15 cellular contexts compared by ENCODE assay signal in the genomic region with DNA sequence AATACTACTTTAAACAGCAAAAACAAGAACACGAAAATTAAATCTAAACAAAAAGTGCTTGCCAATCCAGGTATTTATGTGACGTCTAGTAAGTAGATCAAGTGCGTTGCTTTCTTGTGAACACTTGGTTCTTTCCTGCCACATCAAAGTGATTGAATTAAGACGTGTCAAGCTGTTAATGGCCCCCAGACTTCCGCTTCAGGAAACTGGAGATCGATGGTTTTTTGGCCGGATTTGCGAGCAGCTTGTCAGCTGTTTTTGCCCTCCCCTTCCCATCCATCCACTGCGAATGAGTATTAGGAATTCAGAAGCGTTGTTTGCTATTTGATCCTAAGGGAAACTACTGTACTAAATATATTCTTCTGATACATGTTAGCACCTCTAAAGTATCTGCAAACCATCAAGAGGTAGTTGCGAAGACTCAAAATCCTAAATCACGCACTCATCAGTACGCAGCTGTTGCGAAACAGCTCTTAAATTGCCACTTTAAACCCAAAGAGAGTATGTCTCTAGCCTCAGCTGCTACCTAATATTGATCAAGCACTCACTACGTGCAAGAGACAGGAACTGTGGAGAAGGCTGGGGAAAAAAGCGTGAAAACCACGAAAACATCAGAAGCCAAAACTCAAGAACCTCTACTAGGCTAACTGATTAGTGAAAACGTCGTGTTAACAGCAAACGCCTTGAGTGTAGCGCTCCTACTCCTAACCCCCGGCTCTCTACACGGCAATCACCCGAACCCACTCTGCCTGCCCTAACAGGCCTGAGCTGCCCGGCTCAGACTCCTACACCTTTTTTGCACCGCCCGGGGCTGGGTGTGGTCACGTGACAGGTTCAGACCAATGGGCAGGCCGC. TPM values are rescaled to one million over a fixed set of nuclear protein-coding genes. Genes with fewer than 3 reads are reported as not detected.
A peak's percentile ranks its signal among the peaks of the same experiment; 100 is the strongest.
DNase-seq lines count a peak whose midpoint lies in the region; ATAC-seq, FAIRE-seq and TF ChIP-seq lines count a peak whose summit lies in the region.
"Had no signal": no experiment of that assay in that cellular context is flagged by ENCODE, and none has a peak within 500 bp of the region (broad histone marks: within the 10 kb centered on the region; RNA-seq: fewer than 3 reads in every experiment).

No MANE protein-coding gene starts in this region.

- POLR2A ChIA-PET in K562 (lab: Yijun Ruan, JAX) (interaction anchor here (0.6 to 0.8 kb wide), 2 partner anchors 17 to 20 kb away, joined by 3 to 4 read pairs; no protein-coding TSS in a partner anchor), PC-3 (lab: Charles Lee; ENCODE audit: unreplicated experiment) (no interaction called here)

- H3K4me1 ChIP-seq in K562 (replicated peaks in 1 of 2; ENCODE audit: control insufficient read depth in 2 of 2, insufficient read depth in 2 of 2, low read length in 2 of 2) (peaks cover 0 to 5% of the 10 kb centered on the region in 2 experiments; a peak in 1 of 5 replicates), ovary (ENCODE audit: insufficient read depth) (no peaks in the 10 kb centered on the region), PC-3 (ENCODE audit: insufficient read depth, low read length) (no peaks in the 10 kb centered on the region)
- H3K4me1 ChIP-seq: thyroid gland had no signal

- WGBS in K562 (ENCODE audit: insufficient coverage, low coverage, missing lambda C conversion rate), result 50% methylated on average over 28 of the region's 29 CpGs
- 83 to 84% (median 84%) methylated on average over 29 of the region's 29 CpGs for WGBS in ovary, 3 donors

- in situ Hi-C loops in K562 (cut with MboI), result loop anchor here (25.0 kb wide), 1 partner anchor 786 kb away; no protein-coding TSS in a partner anchor

- H4K20me1 ChIP-seq in K562 (replicated peaks; ENCODE audit: control insufficient read depth, insufficient read depth, low read length) (no peaks in the 10 kb centered on the region), PC-3 (ENCODE audit: low read length) (no peaks in the 10 kb centered on the region)

- H3K27me3 ChIP-seq in K562 (ENCODE audit: control insufficient read depth in 2 of 2, insufficient read depth in 2 of 2, low read length in 2 of 2) (0 out of 5 replicates have a peak, but pooled peaks cover 0 to 4% of the 10 kb centered on the region in 2 experiments), ovary (no peaks in the 10 kb centered on the region), PC-3 (ENCODE audit: low read length) (no peaks in the 10 kb centered on the region)
- H3K27me3 ChIP-seq: thyroid gland had no signal

- H3K4me1 Mint-ChIP-seq in activated naive CD4-positive, alpha-beta T cell treated with anti-CD3 and anti-CD28 coated beads for 36 hours (ENCODE audit: low read depth), result peaks cover 13% of the 10 kb centered on the region
- H3K4me1 Mint-ChIP-seq in stimulated activated effector memory CD8-positive, alpha-beta T cell treated with anti-CD3 and anti-CD28 coated beads, Interleukin-12 subunit alpha, Interleukin-12 subunit beta, amount 100 ng/mL, for 72 hours, result peaks cover 24% of the 10 kb centered on the region
- H3K4me1 Mint-ChIP-seq: nephron had no signal

- peak overlapping the region; percentile 25 for H3K4me3 Mint-ChIP-seq in activated naive CD4-positive, alpha-beta T cell treated with anti-CD3 and anti-CD28 coated beads for 36 hours
- H3K4me3 Mint-ChIP-seq in stimulated activated effector memory CD8-positive, alpha-beta T cell treated with anti-CD3 and anti-CD28 coated beads, Interleukin-12 subunit alpha, Interleukin-12 subunit beta, amount 100 ng/mL, for 72 hours, result peak overlapping the region; percentile 58
- H3K4me3 Mint-ChIP-seq: nephron had no signal

- H3K27ac ChIP-seq in K562 (ENCODE audit: extremely low read depth, low read depth, low read length) (no peak overlapping the region), ovary (no peak overlapping the region), PC-3 (ENCODE audit: low read length) (no peak overlapping the region)
- H3K27ac ChIP-seq: epithelial cell of prostate, thyroid gland had no signal

- ATAC-seq in K562 (no peak), PC-3 (no peak)
- peak; percentile 73 for ATAC-seq in stimulated activated effector memory CD8-positive, alpha-beta T cell treated with anti-CD3 and anti-CD28 coated beads, Interleukin-12 subunit alpha, Interleukin-12 subunit beta, amount 100 ng/mL, for 72 hours
- ATAC-seq: HCT116 had no signal

- DNase-seq in activated naive CD4-positive, alpha-beta T cell treated with anti-CD3 and anti-CD28 coated beads for 36 hours, result peak; percentile 50
- no peak for DNase-seq in activated naive CD4-positive, alpha-beta T cell treated with anti-CD3 and anti-CD28 coated beads, Interleukin-2, amount 50 U/mL, for 16 hours
- DNase-seq in T-helper 22 cell (ENCODE audit: low read depth), result peak; percentile 51
- DNase-seq in K562 (ENCODE audit: extremely low read depth in 1 of 4, low spot score in 3 of 4), result peak in 2 of 4 experiments; percentile 16 to 23
- DNase-seq in stimulated activated effector memory CD8-positive, alpha-beta T cell treated with anti-CD3 and anti-CD28 coated beads, Interleukin-12 subunit alpha, Interleukin-12 subunit beta, amount 100 ng/mL, for 72 hours (ENCODE audit: low spot score in 2 of 2), result peak in 1 of 2 donors; percentile 64
- DNase-seq in ovary, result no peak
- DNase-seq in PC-3, result no peak
- DNase-seq in head of caudate nucleus, result no peak
- DNase-seq: GDM1, thyroid gland had no signal

- no peaks in the 10 kb centered on the region for H3K27me3 Mint-ChIP-seq in activated naive CD4-positive, alpha-beta T cell treated with anti-CD3 and anti-CD28 coated beads for 36 hours (ENCODE audit: low read depth)

- H2AFZ ChIP-seq in K562 (ENCODE audit: low read depth, low read length) (no peak overlapping the region), PC-3 (ENCODE audit: low read length) (no peak overlapping the region)

- no peak for TF ChIP-seq EP300 in K562 (IDR thresholded peaks at IDR 0.05; ENCODE audit: low read length)
- no peak for TF ChIP-seq EP300 in ovary (IDR thresholded peaks at IDR 0.05)

- H3K9me2 ChIP-seq in PC-3 (replicated peaks; ENCODE audit: low read length), result no peaks in the 10 kb centered on the region

- CTCF ChIA-PET in activated naive CD4-positive, alpha-beta T cell treated with anti-CD3 and anti-CD28 coated beads for 36 hours (lab: Charles Lee), result no interaction called here
- CTCF ChIA-PET in K562 (lab: Yijun Ruan, JAX; ENCODE audit: low intra/inter-chr PET ratio), result no interaction called here
- CTCF ChIA-PET in PC-3 (lab: Charles Lee), result no interaction called here

- H3K4me2 ChIP-seq in K562 (ENCODE audit: insufficient read depth, low read length), result no peak overlapping the region
- no peak overlapping the region for H3K4me2 ChIP-seq in PC-3 (ENCODE audit: low read length)

- no peaks in the 10 kb centered on the region for H3K9me3 Mint-ChIP-seq in activated naive CD4-positive, alpha-beta T cell treated with anti-CD3 and anti-CD28 coated beads for 36 hours
- H3K9me3 Mint-ChIP-seq in stimulated activated effector memory CD8-positive, alpha-beta T cell treated with anti-CD3 and anti-CD28 coated beads, Interleukin-12 subunit alpha, Interleukin-12 subunit beta, amount 100 ng/mL, for 72 hours, result no peaks in the 10 kb centered on the region
- H3K9me3 Mint-ChIP-seq: nephron had no signal

- H3K9me3 ChIP-seq in K562 (replicated peaks; ENCODE audit: control insufficient read depth, insufficient read depth, low read depth, low read length) (no peaks in the 10 kb centered on the region), ovary (no peaks in the 10 kb centered on the region), PC-3 (ENCODE audit: low read length) (no peaks in the 10 kb centered on the region)
- H3K9me3 ChIP-seq: thyroid gland had no signal

- BruUV-seq in K562 (replicated peaks; lab: Mats Ljungman, UMichigan) (no TSS peak), PC-3 (replicated peaks; lab: Mats Ljungman, UMichigan) (no TSS peak)

- H3K36me3 Mint-ChIP-seq in activated naive CD4-positive, alpha-beta T cell treated with anti-CD3 and anti-CD28 coated beads for 36 hours (ENCODE audit: low read depth), result no peaks in the 10 kb centered on the region
- H3K36me3 Mint-ChIP-seq in stimulated activated effector memory CD8-positive, alpha-beta T cell treated with anti-CD3 and anti-CD28 coated beads, Interleukin-12 subunit alpha, Interleukin-12 subunit beta, amount 100 ng/mL, for 72 hours, result no peaks in the 10 kb centered on the region

- H3K9ac ChIP-seq in K562 (ENCODE audit: insufficient read depth in 1 of 2, low read depth in 2 of 2, low read length in 2 of 2) (no peak overlapping the region), PC-3 (ENCODE audit: low read length) (no peak overlapping the region)

- no peak for TF ChIP-seq POLR2A in K562 (conservative IDR thresholded peaks at IDR 0.05)
- TF ChIP-seq POLR2A in ovary (IDR thresholded peaks at IDR 0.05), result no peak

- H3F3A ChIP-seq in PC-3 (ENCODE audit: low read length, unreplicated experiment), result no peaks in the 10 kb centered on the region

- TF ChIP-seq CTCF in K562 (IDR thresholded peaks at IDR 0.05 in 2 of 3, conservative IDR thresholded peaks at IDR 0.05 in 1 of 3; ENCODE audit: insufficient read depth in 2 of 3, low read depth in 1 of 3, low read length in 3 of 3) (no peak), ovary (IDR thresholded peaks at IDR 0.05) (no peak), PC-3 (conservative IDR thresholded peaks at IDR 0.05; ENCODE audit: low read depth, low read length) (no peak)

- TF ChIP-seq RAD21 in K562 (CRISPR knock-in tag; conservative IDR thresholded peaks at IDR 0.05 in 1 of 2, IDR thresholded peaks at IDR 0.05 in 1 of 2), result no peak

- intact Hi-C loops in activated naive CD4-positive, alpha-beta T cell treated with anti-CD3 and anti-CD28 coated beads for 36 hours (cut with micrococcal nuclease), result no loop called here
- intact Hi-C loops in K562 (cut with micrococcal nuclease), result no loop called here
- intact Hi-C loops in ovary (cut with DNase I), result no loop called here
- intact Hi-C loops in PC-3 (cut with micrococcal nuclease), result no loop called here
- intact Hi-C loops in head of caudate nucleus (cut with DNase I), result no loop called here

- no peak overlapping the region for H3K27ac Mint-ChIP-seq in activated naive CD4-positive, alpha-beta T cell treated with anti-CD3 and anti-CD28 coated beads for 36 hours
- peak overlapping the region; percentile 38 for H3K27ac Mint-ChIP-seq in stimulated activated effector memory CD8-positive, alpha-beta T cell treated with anti-CD3 and anti-CD28 coated beads, Interleukin-12 subunit alpha, Interleukin-12 subunit beta, amount 100 ng/mL, for 72 hours
- H3K27ac Mint-ChIP-seq: nephron had no signal

- no peaks in the 10 kb centered on the region for H3K9me1 ChIP-seq in K562 (ENCODE audit: control insufficient read depth, insufficient read depth, low read length)

- H3K36me3 ChIP-seq in K562 (ENCODE audit: control insufficient read depth, insufficient read depth, low read length) (no peaks in the 10 kb centered on the region), ovary (no peaks in the 10 kb centered on the region), PC-3 (ENCODE audit: low read depth, low read length) (no peaks in the 10 kb centered on the region)
- H3K36me3 ChIP-seq: thyroid gland had no signal

- H3K79me2 ChIP-seq in K562 (ENCODE audit: control insufficient read depth, insufficient read depth, low read length) (no peaks in the 10 kb centered on the region), PC-3 (ENCODE audit: low read length) (no peaks in the 10 kb centered on the region)

- H3K4me3 ChIP-seq in K562 (no peak overlapping the region), ovary (no peak overlapping the region), PC-3 (ENCODE audit: low read length) (no peak overlapping the region)
- H3K4me3 ChIP-seq: thyroid gland had no signal

- FAIRE-seq in K562 (lab: Jason Lieb, UNC), result no peak
- FAIRE-seq: TTC549 had no signal

RNA-seq across cellular contexts. Expression of a gene that starts 0.5 kb away (rescaled TPM):
- not detected for total RNA-seq in activated naive CD4-positive, alpha-beta T cell treated with anti-CD3 and anti-CD28 coated beads for 36 hours
- total RNA-seq in K562 (2011; cell fraction: chromatin; rRNA removed; ENCODE audit: low replicate concordance), result not detected in 2 replicates
- not detected in 2 replicates for total RNA-seq in K562 (2011; cell fraction: nucleolus; rRNA removed)
- total RNA-seq in K562 (2011; cell fraction: nucleoplasm; rRNA removed), result not detected in 2 replicates
- total RNA-seq in K562 (2014; rRNA removed), result not detected in 2 replicates
- total RNA-seq in K562 (2014; rRNA removed; fragmentation: Illumina TruSeq; extraction: Trizol), result not detected in 2 replicates
- total RNA-seq in K562 (2015; rRNA removed; fragmentation: Illumina TruSeq; extraction: Trizol), result not detected in 2 replicates
- total RNA-seq in K562 (2021), result not detected in 2 replicates
- polyA plus RNA-seq in K562 (2011; rRNA removed), result not detected in 2 replicates
- polyA plus RNA-seq in K562 (2011; cell fraction: cytosol; rRNA removed), result not detected in 2 replicates
- polyA plus RNA-seq in K562 (2011; cell fraction: nucleus; rRNA removed), result not detected in 2 replicates
- polyA plus RNA-seq in K562 (2012), result not detected in 2 replicates
- not detected in 2 replicates for polyA plus RNA-seq in K562 (2014; fragmentation: Illumina TruSeq; extraction: Trizol)
- polyA plus RNA-seq in K562 (2014; fragmentation: Nextera tagmentation; extraction: Ambion mirVana), result under 1 TPM in 1 of 2 experiments, not detected in 1; 0.01 TPM
- not detected in 2 replicates for polyA plus RNA-seq in K562 (2014; rRNA removed)
- polyA minus RNA-seq in K562 (2011; rRNA and poly(A)+ RNA removed), result 0.06 TPM in 1 of 2 replicates, not detected in the other
- polyA minus RNA-seq in K562 (2011; cell fraction: cytosol; rRNA and poly(A)+ RNA removed), result not detected in 2 replicates
- polyA minus RNA-seq in K562 (2011; cell fraction: nucleus; rRNA and poly(A)+ RNA removed), result not detected in 2 replicates
- total RNA-seq in ovary, result not detected
- under 1 TPM in 1 of 2 donors, not detected in 1; 0.17 TPM for polyA plus RNA-seq in ovary
- total RNA-seq in PC-3 (2014; rRNA removed), result not detected in 2 replicates
- polyA plus RNA-seq: AG04450 had no signal

Comparison
In these comparisons a context has a peak if more than half of its experiments do, and no peak if none do; other contexts are left out.
1. DNase-seq: peak in activated naive CD4-positive, alpha-beta T cell treated with anti-CD3 and anti-CD28 coated beads for 36 hours (single experiment) and T-helper 22 cell (single experiment); none in activated naive CD4-positive, alpha-beta T cell treated with anti-CD3 and anti-CD28 coated beads, Interleukin-2, amount 50 U/mL, for 16 hours (single experiment), ovary (0 of 5), PC-3 (single experiment) and head of caudate nucleus (0 of 42).